In genomic region chr9:28774433-28775029, GRCh38 we compare ENCODE assay signal across 9 cellular contexts.
A peak's percentile ranks its signal among the peaks of the same experiment; 100 is the strongest.
DNase-seq lines count a peak whose midpoint lies in the region; ATAC-seq and TF ChIP-seq lines count a peak whose summit lies in the region.
"Had no signal": no experiment of that assay in that cellular context is flagged by ENCODE, and none has a peak within 500 bp of the region (broad histone marks: within the 10 kb centered on the region; RNA-seq: fewer than 3 reads in every experiment).

No MANE protein-coding gene starts in this region.

- H3K4me1 ChIP-seq in hepatocyte (ENCODE audit: insufficient read depth), result peaks cover 7% of the 10 kb centered on the region

- 23% methylated on average over 5 of the region's 5 CpGs for WGBS in hepatocyte (ENCODE audit: low lambda C conversion rate, missing lambda C conversion rate)

- no peaks in the 10 kb centered on the region for H4K20me1 ChIP-seq in hepatocyte (ENCODE audit: insufficient read depth, poor library complexity, severe bottlenecking)

- H3K36me3 ChIP-seq in SK-N-MC (ENCODE audit: insufficient read depth, low read length) (no peaks in the 10 kb centered on the region), hepatocyte (replicated peaks; ENCODE audit: insufficient read depth, low read depth) (no peaks in the 10 kb centered on the region)

- H3K9me2 ChIP-seq in hepatocyte (replicated peaks; ENCODE audit: insufficient read depth), result no peaks in the 10 kb centered on the region

- H3K9me3 ChIP-seq in SK-N-MC (ENCODE audit: low read depth, low read length), result no peaks in the 10 kb centered on the region
- no peaks in the 10 kb centered on the region for H3K9me3 ChIP-seq in hepatocyte (ENCODE audit: low read depth)

- no peak overlapping the region for H3K9ac ChIP-seq in SK-N-MC (ENCODE audit: insufficient read length)

- ATAC-seq in HG02852 (IDR thresholded peaks at IDR 0.05; ENCODE audit: unreplicated experiment), result no peak

- peak; percentile 64 for DNase-seq in SK-N-MC (ENCODE audit: low read depth, low spot score)
- DNase-seq in hepatocyte (ENCODE audit: low spot score), result peak; percentile 50
- no peak for DNase-seq in UCSD-AML1 (lab: John Stamatoyannopoulos, UW; ENCODE audit: unreplicated experiment)
- DNase-seq in activated T-cell treated with anti-CD3 and anti-CD28 coated beads, Interleukin-2, amount 50 U/mL, for 48 hours, result no peak
- no peak for DNase-seq in T-helper 9 cell

- no peak overlapping the region for H3K27ac ChIP-seq in SK-N-MC
- H3K27ac ChIP-seq in hepatocyte, result no peak overlapping the region

- H3K4me3 ChIP-seq in GM12875 (ENCODE audit: low read depth, low read length) (no peak overlapping the region), SK-N-MC (no peak overlapping the region), hepatocyte (no peak overlapping the region)
- H3K4me3 ChIP-seq: lung had no signal

- no peaks in the 10 kb centered on the region for H3K79me2 ChIP-seq in hepatocyte

- H3K4me2 ChIP-seq in hepatocyte, result no peak overlapping the region

- peak; percentile 23; the same call in 1 of the 2 replicates for TF ChIP-seq CTCF in GM12875 (IDR thresholded peaks at IDR 0.05; ENCODE audit: borderline replicate concordance, insufficient read depth, low read depth, low read length)
- peak; percentile 72 for TF ChIP-seq CTCF in LNCAP (IDR thresholded peaks at IDR 0.05)
- TF ChIP-seq CTCF in hepatocyte (IDR thresholded peaks at IDR 0.05; ENCODE audit: poor library complexity), result peak; percentile 84

- H2AFZ ChIP-seq in hepatocyte, result no peak overlapping the region

- H3K27me3 ChIP-seq in hepatocyte, result no peaks in the 10 kb centered on the region

Comparison
In these comparisons a context has a peak if more than half of its experiments do, and no peak if none do; other contexts are left out.
1. CTCF ChIP-seq: peak in every context shown above with its lines; median percentile 84 in hepatocyte; 72 in LNCAP; 23 in GM12875.
2. DNase-seq: peak in SK-N-MC (single experiment) and hepatocyte (single experiment); none in UCSD-AML1 (single experiment), activated T-cell treated with anti-CD3 and anti-CD28 coated beads, Interleukin-2, amount 50 U/mL, for 48 hours (0 of 2) and T-helper 9 cell (single experiment).